8 cellular contexts compared by ENCODE assay signal in genomic region chr20:31587545-31588389, GRCh38. TPM values are rescaled to one million over a fixed set of nuclear protein-coding genes. Genes with fewer than 3 reads are reported as not detected.
DNase-seq lines count a peak whose midpoint lies in the region; ATAC-seq and TF ChIP-seq lines count a peak whose summit lies in the region.

No MANE protein-coding gene starts in this region.

- H3K27ac ChIP-seq in prostate gland: peak overlapping the region; percentile 54 to 64

- H3K36me3 Mint-ChIP-seq in activated T-cell treated with anti-CD3 and anti-CD28 coated beads, Interleukin-2, amount 50 U/mL, for 72 hours (ENCODE audit: insufficient read depth in 2 of 2): peaks cover 0 to 2% of the 10 kb centered on the region in 2 donors
- no peaks in the 10 kb centered on the region for H3K36me3 Mint-ChIP-seq in WTC11
- H3K36me3 Mint-ChIP-seq in glutamatergic neuron (ENCODE audit: unreplicated experiment): no peaks in the 10 kb centered on the region

- H3K36me3 ChIP-seq in prostate gland: no peaks in the 10 kb centered on the region

- peak; percentile 39 for TF ChIP-seq POLR2A in prostate gland (IDR thresholded peaks at IDR 0.05)

- no peaks in the 10 kb centered on the region for H3K9me3 ChIP-seq in prostate gland

- H3K27me3 ChIP-seq in prostate gland (replicated peaks; ENCODE audit: insufficient read depth): no peaks in the 10 kb centered on the region

- TF ChIP-seq CTCF in WTC11 (IDR thresholded peaks at IDR 0.05) (no peak), glutamatergic neuron (IDR thresholded peaks at IDR 0.05; ENCODE audit: partially characterized antibody, unreplicated experiment) (no peak), prostate gland (IDR thresholded peaks at IDR 0.05) (no peak)

- no peak overlapping the region for H3K27ac Mint-ChIP-seq in activated T-cell treated with anti-CD3 and anti-CD28 coated beads, Interleukin-2, amount 50 U/mL, for 72 hours
- peak overlapping the region; percentile 50 for H3K27ac Mint-ChIP-seq in WTC11
- peak overlapping the region; percentile 96 for H3K27ac Mint-ChIP-seq in glutamatergic neuron (ENCODE audit: unreplicated experiment)

- ATAC-seq in activated T-cell treated with anti-CD3 and anti-CD28 coated beads, Interleukin-2, amount 50 U/mL, for 72 hours (replicated peaks in 1 of 2): peak; percentile 74 to 75
- ATAC-seq in WTC11 (peak; percentile 27), GM19351 (IDR thresholded peaks at IDR 0.05; ENCODE audit: unreplicated experiment) (no peak)

- peaks cover 31% of the 10 kb centered on the region for H3K27me3 Mint-ChIP-seq in activated T-cell treated with anti-CD3 and anti-CD28 coated beads, Interleukin-2, amount 50 U/mL, for 72 hours (ENCODE audit: low read depth)
- H3K27me3 Mint-ChIP-seq in WTC11 (ENCODE audit: low read depth) (peaks cover 14% of the 10 kb centered on the region), glutamatergic neuron (ENCODE audit: unreplicated experiment) (peaks cover 28% of the 10 kb centered on the region)

- peak overlapping the region; percentile 80 to 83 for H3K4me3 Mint-ChIP-seq in activated T-cell treated with anti-CD3 and anti-CD28 coated beads, Interleukin-2, amount 50 U/mL, for 72 hours
- H3K4me3 Mint-ChIP-seq in WTC11 (peak overlapping the region; percentile 76), glutamatergic neuron (ENCODE audit: unreplicated experiment) (peak overlapping the region; percentile 83)

- H3K4me1 Mint-ChIP-seq in activated T-cell treated with anti-CD3 and anti-CD28 coated beads, Interleukin-2, amount 50 U/mL, for 72 hours (ENCODE audit: low read depth): peaks cover 10% of the 10 kb centered on the region
- peaks cover 56% of the 10 kb centered on the region for H3K4me1 Mint-ChIP-seq in WTC11
- H3K4me1 Mint-ChIP-seq in glutamatergic neuron (ENCODE audit: low read depth, unreplicated experiment): peaks cover 40% of the 10 kb centered on the region

- intact Hi-C loops in prostate gland (cut with DNase I): no loop called here

- peak in 1 of 2 donors; percentile 29 for DNase-seq in activated T-cell treated with anti-CD3 and anti-CD28 coated beads, Interleukin-2, amount 50 U/mL, for 72 hours
- DNase-seq in activated T-cell treated with anti-CD3 and anti-CD28 coated beads, Interleukin-2, amount 50 U/mL, for 1 hour: no peak
- DNase-seq in WTC11 (ENCODE audit: low spot score) (no peak), glutamatergic neuron (peak; percentile 95), prostate gland (ENCODE audit: low spot score) (no peak), ACHN (no peak), COLO829 (ENCODE audit: low spot score) (no peak)

- no peaks in the 10 kb centered on the region for H3K9me3 Mint-ChIP-seq in activated T-cell treated with anti-CD3 and anti-CD28 coated beads, Interleukin-2, amount 50 U/mL, for 72 hours
- H3K9me3 Mint-ChIP-seq in WTC11 (no peaks in the 10 kb centered on the region), glutamatergic neuron (ENCODE audit: unreplicated experiment) (peaks cover 31% of the 10 kb centered on the region)

- no peaks in the 10 kb centered on the region for H3K4me1 ChIP-seq in prostate gland (replicated peaks)

- peak overlapping the region; percentile 36 to 39 for H3K4me3 ChIP-seq in prostate gland

- WGBS in prostate gland: 3% methylated on average over 59 of the region's 76 CpGs

- CTCF ChIA-PET in WTC11 (lab: Charles Lee): interaction anchor here (0.6 to 5.2 kb wide), 15 partner anchors 10 to 136 kb away, joined by 3 to 72 read pairs (median 5); no protein-coding TSS in a partner anchor

- POLR2A ChIA-PET in WTC11 (lab: Charles Lee): interaction anchor here (0.9 to 3.2 kb wide), 5 partner anchors 13 to 25 kb away, joined by 3 to 22 read pairs (median 5); partner anchors contain the start of gene ID1

- in situ Hi-C loops in ACHN (cut with HindIII; ENCODE audit: low pct_ligation_motif_present, low pct_unique_long_range_greater_than_20kb, low sequenced_read_pairs): no loop called here

TF ChIP-seq in WTC11, 78 proteins besides CTCF, POLR2A, EP300 and RAD21:
- TF ChIP-seq FOXP1 (CRISPR knock-in tag; IDR thresholded peaks at IDR 0.05; ENCODE audit: borderline replicate concordance): peak; percentile 84; the same call in 1 of the 2 replicates
- peak; percentile 39; the same call in 1 of the 2 replicates for TF ChIP-seq TP53 (CRISPR knock-in tag; IDR thresholded peaks at IDR 0.05)
- TF ChIP-seq ZNF423 (CRISPR knock-in tag; IDR thresholded peaks at IDR 0.05): peak; percentile 54; the same call in 1 of the 2 replicates
- TF ChIP-seq MYBL2 (CRISPR knock-in tag; IDR thresholded peaks at IDR 0.05): 0 out of 2 replicates have a peak, but pooled peaks have one; percentile 64
- TF ChIP-seq SP1 (CRISPR knock-in tag; conservative IDR thresholded peaks at IDR 0.05): 0 out of 2 replicates have a peak, but pooled peaks have one; percentile 29
- no peak for TF ChIP-seq ZBTB21 (CRISPR knock-in tag; IDR thresholded peaks at IDR 0.05; ENCODE audit: borderline replicate concordance)
- peak; percentile 62; the same call in 1 of the 2 replicates for TF ChIP-seq E2F4 (CRISPR knock-in tag; IDR thresholded peaks at IDR 0.05; ENCODE audit: borderline replicate concordance, low read depth)
- TF ChIP-seq E2F5 (CRISPR knock-in tag; IDR thresholded peaks at IDR 0.05): 0 out of 2 replicates have a peak, but pooled peaks have one; percentile 36
- TF ChIP-seq MLX (CRISPR knock-in tag; IDR thresholded peaks at IDR 0.05): no peak
- TF ChIP-seq PRRX2 (CRISPR knock-in tag; IDR thresholded peaks at IDR 0.05): no peak

RNA-seq across cellular contexts. Expression of gene ID1, which starts 17.3 kb away (rescaled TPM):
- 1 to 10 TPM in 1 of 2 donors, under 1 TPM in 1; 0.84 to 2.0 TPM for total RNA-seq in activated T-cell treated with anti-CD3 and anti-CD28 coated beads, Interleukin-2, amount 50 U/mL, for 72 hours
- 88.8 to 158 TPM (median 149 TPM) in 3 replicates for total RNA-seq in WTC11 (2021)
- total RNA-seq in glutamatergic neuron (ENCODE audit: unreplicated experiment): 92.0 TPM
- 100 to 1,000 TPM; 356 to 514 TPM for total RNA-seq in prostate gland

RNA-seq across cellular contexts. Expression of gene COX4I2, which starts 49.9 kb away (rescaled TPM):
- not detected for total RNA-seq in activated T-cell treated with anti-CD3 and anti-CD28 coated beads, Interleukin-2, amount 50 U/mL, for 72 hours
- total RNA-seq in WTC11 (2021): 0.44 TPM in 1 of 3 replicates, not detected in the others
- not detected for total RNA-seq in glutamatergic neuron (ENCODE audit: unreplicated experiment)
- 1 to 10 TPM in 1 of 2 donors, under 1 TPM in 1; 0.41 to 3.6 TPM for total RNA-seq in prostate gland

Comparison
In these comparisons a context has a peak if more than half of its experiments do, and no peak if none do; other contexts are left out.
1. RNA of gene ID1, which starts 17.3 kb away (total RNA-seq): 356 to 514 TPM in prostate gland, 92.0 TPM in glutamatergic neuron (single experiment) and 88.8 to 158 TPM in WTC11; 0.84 to 2.0 TPM in activated T-cell treated with anti-CD3 and anti-CD28 coated beads, Interleukin-2, amount 50 U/mL, for 72 hours; every median in the first group is over 10 times any median in the second.
2. Peak in every context shown above with its lines, with median percentiles within 50 percentile points of each other: H3K4me3 Mint-ChIP-seq.